ENCODE assay signal across 10 cellular contexts in the genomic region with DNA sequence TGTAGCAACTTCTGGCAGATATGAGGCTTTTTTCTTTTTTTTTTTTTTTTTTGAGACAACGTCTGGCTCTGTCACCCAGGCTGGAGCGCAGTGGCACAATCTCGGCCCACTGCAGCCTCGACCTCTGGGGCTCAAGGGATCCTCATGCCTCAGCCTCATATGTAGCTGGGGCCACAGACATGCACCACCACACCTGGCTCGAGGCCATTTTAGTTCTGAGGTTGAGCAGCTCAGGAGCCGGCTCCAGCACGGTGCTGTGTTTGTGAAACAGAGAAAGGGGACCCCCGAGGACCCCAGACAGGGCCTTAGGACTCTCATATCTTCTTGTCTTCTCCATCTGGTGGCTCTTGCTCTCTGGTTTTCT. TPM values are rescaled to one million over a fixed set of nuclear protein-coding genes. Genes with fewer than 3 reads are reported as not detected.
DNase-seq lines count a peak whose midpoint lies in the region; ATAC-seq and TF ChIP-seq lines count a peak whose summit lies in the region.
"Had no signal": no experiment of that assay in that cellular context is flagged by ENCODE, and none has a peak within 500 bp of the region (broad histone marks: within the 10 kb centered on the region; RNA-seq: fewer than 3 reads in every experiment).

No MANE protein-coding gene starts in this region.

- H3F3A ChIP-seq in Loucy (ENCODE audit: low read depth) = peaks cover 19% of the 10 kb centered on the region

- H3K79me2 ChIP-seq in Loucy (ENCODE audit: insufficient read depth, low read length) = no peaks in the 10 kb centered on the region

- H3K9ac ChIP-seq in BLaER1 treated with 17β-estradiol and CSF1 and Interleukin-3, amounts not matched to agents 10 nM and 100 nM = peak overlapping the region in 10 of 11 experiments; percentile 55 to 69 (median 66); a peak in 18 of 22 replicates
- H3K9ac ChIP-seq in Loucy (ENCODE audit: low read depth, low read length, poor library complexity, severe bottlenecking) (peak overlapping the region; percentile 60), colonic mucosa (ENCODE audit: low read depth in 2 of 2, low read length in 2 of 2) (no peak overlapping the region)

- no peaks in the 10 kb centered on the region for H3K27me3 ChIP-seq in BLaER1 treated with 17β-estradiol and CSF1 and Interleukin-3, amounts not matched to agents 10 nM and 100 nM
- no peaks in the 10 kb centered on the region for H3K27me3 ChIP-seq in Loucy (ENCODE audit: insufficient read depth, low read length, poor library complexity, severe bottlenecking)
- H3K27me3 ChIP-seq in colonic mucosa = no peaks in the 10 kb centered on the region
- H3K27me3 ChIP-seq in upper lobe of right lung = no peaks in the 10 kb centered on the region
- H3K27me3 ChIP-seq: BE2C had no signal

- no peaks in the 10 kb centered on the region for H3K9me3 ChIP-seq in BLaER1 treated with 17β-estradiol and CSF1 and Interleukin-3, amounts not matched to agents 10 nM and 100 nM (replicated peaks in 1 of 11)
- H3K9me3 ChIP-seq in Loucy (ENCODE audit: insufficient read depth, low read depth, low read length) (no peaks in the 10 kb centered on the region), colonic mucosa (no peaks in the 10 kb centered on the region), upper lobe of right lung (no peaks in the 10 kb centered on the region)
- H3K9me3 ChIP-seq: BE2C had no signal

- peaks cover 0 to 15% (median 0%) of the 10 kb centered on the region in 11 experiments; a peak in 6 of 22 replicates for H4K20me1 ChIP-seq in BLaER1 treated with 17β-estradiol and CSF1 and Interleukin-3, amounts not matched to agents 10 nM and 100 nM
- no peaks in the 10 kb centered on the region for H4K20me1 ChIP-seq in Loucy (ENCODE audit: insufficient read depth, low read length, poor library complexity, severe bottlenecking)

- H3K4me2 ChIP-seq in BLaER1 treated with 17β-estradiol and CSF1 and Interleukin-3, amounts not matched to agents 10 nM and 100 nM = peak overlapping the region; percentile 72 to 94 (median 90)
- H3K4me2 ChIP-seq in Loucy (ENCODE audit: low read depth, low read length, poor library complexity, severe bottlenecking) = peak overlapping the region; percentile 68

- H3K9me2 ChIP-seq in Loucy (replicated peaks; ENCODE audit: low read depth, low read length) = no peaks in the 10 kb centered on the region

- no peak for ATAC-seq in GM19397 (IDR thresholded peaks at IDR 0.05; ENCODE audit: unreplicated experiment)
- ATAC-seq in upper lobe of right lung = no peak

- H3K4me3 ChIP-seq in BLaER1 treated with 17β-estradiol and CSF1 and Interleukin-3, amounts not matched to agents 10 nM and 100 nM = peak overlapping the region in 1 of 10 experiments; percentile 7; a peak in 1 of 20 replicates
- H3K4me3 ChIP-seq in Loucy (ENCODE audit: low read length, poor library complexity, severe bottlenecking) (peak overlapping the region; percentile 39), colonic mucosa (no peak overlapping the region), upper lobe of right lung (no peak overlapping the region)
- H3K4me3 ChIP-seq: K562 had no signal

- DNase-seq in colonic mucosa (no peak), upper lobe of right lung (no peak), NCI-H1417 treated with DMSO at 0.1 percent for 48 hours (lab: John Stamatoyannopoulos, UW) (no peak)
- DNase-seq: BE2C, kidney glomerular epithelial cell, NCI-H1694 treated with DMSO at 0.1 percent for 48 hours had no signal

- H3K27ac ChIP-seq in BLaER1 treated with 17β-estradiol and CSF1 and Interleukin-3, amounts not matched to agents 10 nM and 100 nM = peak overlapping the region in 10 of 11 experiments; percentile 76 to 82 (median 79); a peak in 20 of 22 replicates
- H3K27ac ChIP-seq in colonic mucosa (peak overlapping the region; percentile 9), upper lobe of right lung (no peak overlapping the region)

- peaks cover 14 to 25% (median 16%) of the 10 kb centered on the region in 11 experiments for H3K36me3 ChIP-seq in BLaER1 treated with 17β-estradiol and CSF1 and Interleukin-3, amounts not matched to agents 10 nM and 100 nM
- H3K36me3 ChIP-seq in Loucy (ENCODE audit: insufficient read depth, low read length) (no peaks in the 10 kb centered on the region), colonic mucosa (no peaks in the 10 kb centered on the region), upper lobe of right lung (peaks cover 7% of the 10 kb centered on the region)
- H3K36me3 ChIP-seq: BE2C had no signal

- no peak overlapping the region for H2AFZ ChIP-seq in Loucy (ENCODE audit: low read length)

- peaks cover 54 to 96% (median 86%) of the 10 kb centered on the region in 10 experiments for H3K4me1 ChIP-seq in BLaER1 treated with 17β-estradiol and CSF1 and Interleukin-3, amounts not matched to agents 10 nM and 100 nM
- peaks cover 54% of the 10 kb centered on the region for H3K4me1 ChIP-seq in Loucy (ENCODE audit: insufficient read depth, low read length, poor library complexity, severe bottlenecking)
- no peaks in the 10 kb centered on the region for H3K4me1 ChIP-seq in colonic mucosa
- peaks cover 6% of the 10 kb centered on the region for H3K4me1 ChIP-seq in upper lobe of right lung
- H3K4me1 ChIP-seq: BE2C had no signal

- intact Hi-C loops in colonic mucosa (cut with DNase I) (no loop called here), upper lobe of right lung (cut with DNase I) (no loop called here)

- no peak for TF ChIP-seq CTCF in Loucy (conservative IDR thresholded peaks at IDR 0.05; ENCODE audit: low read length)
- no peak for TF ChIP-seq CTCF in colonic mucosa (IDR thresholded peaks at IDR 0.05)
- no peak for TF ChIP-seq CTCF in upper lobe of right lung (IDR thresholded peaks at IDR 0.05)

RNA-seq across cellular contexts. Expression of a gene that starts 3.4 kb away (rescaled TPM):
- total RNA-seq in colonic mucosa (1 to 10 TPM; 2.9 to 4.9 TPM), upper lobe of right lung (12.1 TPM)

RNA-seq across cellular contexts. Expression of a gene that starts 16.8 kb away (rescaled TPM):
- 1,000 to 10,000 TPM; 2,431 to 2,528 TPM for total RNA-seq in colonic mucosa
- 1,829 TPM for total RNA-seq in upper lobe of right lung

RNA-seq across cellular contexts. Expression of a gene that starts 17.6 kb away (rescaled TPM):
- total RNA-seq in colonic mucosa = 10 to 100 TPM; 22.6 to 57.9 TPM
- 32.3 TPM for total RNA-seq in upper lobe of right lung

RNA-seq across cellular contexts. Expression of a gene that starts 19.0 kb away (rescaled TPM):
- total RNA-seq in colonic mucosa = 100 to 1,000 TPM in 1 of 2 donors, 10 to 100 TPM in 1; 80.8 to 103 TPM
- total RNA-seq in upper lobe of right lung = 64.2 TPM

RNA-seq across cellular contexts. Expression of a gene that starts 25.6 kb away (rescaled TPM):
- total RNA-seq in colonic mucosa (1,000 to 10,000 TPM; 1,734 to 1,870 TPM), upper lobe of right lung (1,616 TPM)

Comparison
In these comparisons a context has a peak if more than half of its experiments do, and no peak if none do; other contexts are left out.
1. H3K9ac ChIP-seq: peak in BLaER1 treated with 17β-estradiol and CSF1 and Interleukin-3, amounts not matched to agents 10 nM and 100 nM (10 of 11) and Loucy (single experiment); none in colonic mucosa (0 of 2).